9 cellular contexts compared by ENCODE assay signal in the genomic region with DNA sequence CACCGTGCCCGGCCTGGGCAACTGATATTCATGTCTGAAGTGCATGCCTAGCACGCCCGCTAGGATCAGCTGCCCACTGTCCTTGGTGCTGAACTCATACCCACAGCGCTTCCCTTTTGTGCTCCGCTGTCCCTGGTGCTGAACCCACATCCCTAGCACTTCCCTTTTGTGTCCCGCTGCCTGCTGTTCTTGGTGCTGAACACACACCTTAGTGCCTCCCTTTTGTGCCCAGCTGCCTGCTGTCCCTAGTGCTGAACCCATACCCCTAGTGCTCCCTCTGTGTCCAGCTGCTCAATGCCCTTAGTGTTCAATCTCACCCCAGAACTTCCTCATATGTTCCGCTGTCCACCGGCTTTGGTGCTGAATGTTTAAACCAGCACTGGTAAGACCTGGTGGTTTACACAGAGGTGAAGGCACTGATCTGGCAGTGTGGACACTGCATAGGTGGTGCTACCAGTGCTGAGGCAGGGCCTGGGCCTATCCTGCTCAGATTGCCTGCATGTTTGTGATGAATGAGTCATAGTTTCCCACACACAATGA. TPM values are rescaled to one million over a fixed set of nuclear protein-coding genes. Genes with fewer than 3 reads are reported as not detected.
DNase-seq lines count a peak whose midpoint lies in the region; ATAC-seq, FAIRE-seq and TF ChIP-seq lines count a peak whose summit lies in the region.
"Had no signal": no experiment of that assay in that cellular context is flagged by ENCODE, and none has a peak within 500 bp of the region (broad histone marks: within the 10 kb centered on the region; RNA-seq: fewer than 3 reads in every experiment).

No MANE protein-coding gene starts in this region.

- peaks cover 35% of the 10 kb centered on the region for H3K36me3 Mint-ChIP-seq in activated T-helper 1 cell treated with anti-CD3 and anti-CD28 coated beads, Interleukin-12 subunit alpha, Interleukin-12 subunit beta, Interleukin-2, Interleukin-4 antibody, amounts not matched to agents 30 ng/mL and 10 ng/mL and 1 ng/mL, durations not matched to agents 14 hours and 24 hours and 36 hours (ENCODE audit: low read depth)
- H3K36me3 Mint-ChIP-seq in neural progenitor cell: peaks cover 5% of the 10 kb centered on the region

- no peak overlapping the region for H3K27ac ChIP-seq in neural progenitor cell

- no peaks in the 10 kb centered on the region for H3K27me3 ChIP-seq in neural progenitor cell

- no peaks in the 10 kb centered on the region for H3K9me3 ChIP-seq in neural progenitor cell (ENCODE audit: low read depth)

- H3K4me3 Mint-ChIP-seq in activated T-helper 1 cell treated with anti-CD3 and anti-CD28 coated beads, Interleukin-12 subunit alpha, Interleukin-12 subunit beta, Interleukin-2, Interleukin-4 antibody, amounts not matched to agents 30 ng/mL and 10 ng/mL and 1 ng/mL, durations not matched to agents 14 hours and 24 hours and 36 hours: no peak overlapping the region
- H3K4me3 Mint-ChIP-seq in neural progenitor cell: peak overlapping the region; percentile 73

- H3K9me3 Mint-ChIP-seq in activated T-helper 1 cell treated with anti-CD3 and anti-CD28 coated beads, Interleukin-12 subunit alpha, Interleukin-12 subunit beta, Interleukin-2, Interleukin-4 antibody, amounts not matched to agents 30 ng/mL and 10 ng/mL and 1 ng/mL, durations not matched to agents 14 hours and 24 hours and 36 hours: no peaks in the 10 kb centered on the region
- no peaks in the 10 kb centered on the region for H3K9me3 Mint-ChIP-seq in neural progenitor cell

- FAIRE-seq in RCC 7860 (lab: Jason Lieb, UNC): no peak
- FAIRE-seq: TTC549 had no signal

- no peak overlapping the region for H2AFZ ChIP-seq in neural progenitor cell (replicated peaks)

- H3K4me1 ChIP-seq in neural progenitor cell: no peaks in the 10 kb centered on the region

- no peaks in the 10 kb centered on the region for H3K27me3 Mint-ChIP-seq in activated T-helper 1 cell treated with anti-CD3 and anti-CD28 coated beads, Interleukin-12 subunit alpha, Interleukin-12 subunit beta, Interleukin-2, Interleukin-4 antibody, amounts not matched to agents 30 ng/mL and 10 ng/mL and 1 ng/mL, durations not matched to agents 14 hours and 24 hours and 36 hours (ENCODE audit: insufficient read depth)
- peaks cover 10% of the 10 kb centered on the region for H3K27me3 Mint-ChIP-seq in neural progenitor cell (ENCODE audit: insufficient read depth, low read depth)

- H3F3A ChIP-seq in neural progenitor cell (ENCODE audit: low read depth): peaks cover 7% of the 10 kb centered on the region

- no peaks in the 10 kb centered on the region for H3K79me2 ChIP-seq in neural progenitor cell (ENCODE audit: low read depth)

- TF ChIP-seq CTCF in fibroblast of pulmonary artery (IDR thresholded peaks at IDR 0.05; ENCODE audit: low read length, missing control alignments) (no peak), neural progenitor cell (IDR thresholded peaks at IDR 0.05) (peak; percentile 29)

- H3K4me2 ChIP-seq in neural progenitor cell: no peak overlapping the region

- H3K4me3 ChIP-seq in fibroblast of pulmonary artery (replicated peaks; ENCODE audit: low read depth, low read length) (no peak overlapping the region), neural progenitor cell (no peak overlapping the region)

- peaks cover 14% of the 10 kb centered on the region for H3K4me1 Mint-ChIP-seq in activated T-helper 1 cell treated with anti-CD3 and anti-CD28 coated beads, Interleukin-12 subunit alpha, Interleukin-12 subunit beta, Interleukin-2, Interleukin-4 antibody, amounts not matched to agents 30 ng/mL and 10 ng/mL and 1 ng/mL, durations not matched to agents 14 hours and 24 hours and 36 hours (ENCODE audit: low read depth)
- H3K4me1 Mint-ChIP-seq in neural progenitor cell: no peaks in the 10 kb centered on the region

- peaks cover 30% of the 10 kb centered on the region for H4K20me1 ChIP-seq in neural progenitor cell (ENCODE audit: low read depth)

- intact Hi-C loops in activated T-helper 1 cell treated with anti-CD3 and anti-CD28 coated beads, Interleukin-12 subunit alpha, Interleukin-12 subunit beta, Interleukin-2, Interleukin-4 antibody, amounts not matched to agents 30 ng/mL and 10 ng/mL and 1 ng/mL, durations not matched to agents 14 hours and 24 hours and 36 hours (cut with micrococcal nuclease): loop anchor here (1.0 to 10.0 kb wide), 4 partner anchors 38 to 310 kb away; partner anchors contain the start of genes ATF5, FUZ, MED25 and NUP62

- peak; percentile 47 for DNase-seq in RCC 7860 (ENCODE audit: low spot score)
- peak; percentile 77 for DNase-seq in activated T-helper 1 cell treated with anti-CD3 and anti-CD28 coated beads, Interleukin-12 subunit alpha, Interleukin-12 subunit beta, Interleukin-2, Interleukin-4 antibody, amounts not matched to agents 30 ng/mL and 10 ng/mL and 1 ng/mL, durations not matched to agents 14 hours and 24 hours and 36 hours (ENCODE audit: low spot score)
- DNase-seq in fibroblast of pulmonary artery (ENCODE audit: low read depth): peak; percentile 95
- peak; percentile 99 for DNase-seq in neural progenitor cell (ENCODE audit: low spot score)
- DNase-seq in stimulated activated naive CD8-positive, alpha-beta T cell treated with anti-CD3 and anti-CD28 coated beads, Interleukin-15, Interleukin-2, amounts not matched to agents 100 U/mL and 50 U/mL, for 24 hours: peak; percentile 83

- H3K27ac Mint-ChIP-seq in activated T-helper 1 cell treated with anti-CD3 and anti-CD28 coated beads, Interleukin-12 subunit alpha, Interleukin-12 subunit beta, Interleukin-2, Interleukin-4 antibody, amounts not matched to agents 30 ng/mL and 10 ng/mL and 1 ng/mL, durations not matched to agents 14 hours and 24 hours and 36 hours: peak overlapping the region; percentile 27
- no peak overlapping the region for H3K27ac Mint-ChIP-seq in neural progenitor cell

- ATAC-seq in GM18861 (IDR thresholded peaks at IDR 0.05; ENCODE audit: unreplicated experiment) (peak; percentile 36), HG03342 (IDR thresholded peaks at IDR 0.05; ENCODE audit: unreplicated experiment) (no peak), GM19463 (IDR thresholded peaks at IDR 0.05; ENCODE audit: unreplicated experiment) (no peak)
- ATAC-seq in stimulated activated naive CD8-positive, alpha-beta T cell treated with anti-CD3 and anti-CD28 coated beads, Interleukin-15, Interleukin-2, amounts not matched to agents 100 U/mL and 50 U/mL, for 24 hours: peak; percentile 34

- no peaks in the 10 kb centered on the region for H3K36me3 ChIP-seq in neural progenitor cell

- H3K9ac ChIP-seq in neural progenitor cell: no peak overlapping the region

RNA-seq across cellular contexts. Expression of gene SIGLEC11, which starts 26.3 kb away (rescaled TPM):
- not detected in 2 replicates for total RNA-seq in activated T-helper 1 cell treated with anti-CD3 and anti-CD28 coated beads, Interleukin-12 subunit alpha, Interleukin-12 subunit beta, Interleukin-2, Interleukin-4 antibody, amounts not matched to agents 30 ng/mL and 10 ng/mL and 1 ng/mL, durations not matched to agents 14 hours and 24 hours and 36 hours
- not detected in 2 replicates for total RNA-seq in neural progenitor cell (ENCODE audit: low replicate concordance)

RNA-seq across cellular contexts. Expression of gene VRK3, which starts 37.9 kb away (rescaled TPM):
- 66.7 and 69.4 TPM in 2 replicates for total RNA-seq in activated T-helper 1 cell treated with anti-CD3 and anti-CD28 coated beads, Interleukin-12 subunit alpha, Interleukin-12 subunit beta, Interleukin-2, Interleukin-4 antibody, amounts not matched to agents 30 ng/mL and 10 ng/mL and 1 ng/mL, durations not matched to agents 14 hours and 24 hours and 36 hours
- 21.6 and 48.0 TPM in 2 replicates for total RNA-seq in neural progenitor cell (ENCODE audit: low replicate concordance)

RNA-seq across cellular contexts. Expression of gene ZNF473, which starts 38.6 kb away (rescaled TPM):
- 10.1 and 11.8 TPM in 2 replicates for total RNA-seq in activated T-helper 1 cell treated with anti-CD3 and anti-CD28 coated beads, Interleukin-12 subunit alpha, Interleukin-12 subunit beta, Interleukin-2, Interleukin-4 antibody, amounts not matched to agents 30 ng/mL and 10 ng/mL and 1 ng/mL, durations not matched to agents 14 hours and 24 hours and 36 hours
- total RNA-seq in neural progenitor cell (ENCODE audit: low replicate concordance): 9.7 and 14.7 TPM in 2 replicates

RNA-seq across cellular contexts. Expression of gene NUP62, which starts 57.9 kb away (rescaled TPM):
- total RNA-seq in activated T-helper 1 cell treated with anti-CD3 and anti-CD28 coated beads, Interleukin-12 subunit alpha, Interleukin-12 subunit beta, Interleukin-2, Interleukin-4 antibody, amounts not matched to agents 30 ng/mL and 10 ng/mL and 1 ng/mL, durations not matched to agents 14 hours and 24 hours and 36 hours: 231 and 238 TPM in 2 replicates
- 48.2 and 83.8 TPM in 2 replicates for total RNA-seq in neural progenitor cell (ENCODE audit: low replicate concordance)

RNA-seq across cellular contexts. Expression of gene ATF5, which starts 58.2 kb away (rescaled TPM):
- 50.7 and 52.0 TPM in 2 replicates for total RNA-seq in activated T-helper 1 cell treated with anti-CD3 and anti-CD28 coated beads, Interleukin-12 subunit alpha, Interleukin-12 subunit beta, Interleukin-2, Interleukin-4 antibody, amounts not matched to agents 30 ng/mL and 10 ng/mL and 1 ng/mL, durations not matched to agents 14 hours and 24 hours and 36 hours
- 1.6 and 10.6 TPM in 2 replicates for total RNA-seq in neural progenitor cell (ENCODE audit: low replicate concordance)

Comparison
In these comparisons a context has a peak if more than half of its experiments do, and no peak if none do; other contexts are left out.
1. ATAC-seq: peak in GM18861 (single experiment) and stimulated activated naive CD8-positive, alpha-beta T cell treated with anti-CD3 and anti-CD28 coated beads, Interleukin-15, Interleukin-2, amounts not matched to agents 100 U/mL and 50 U/mL, for 24 hours (single experiment); none in HG03342 (single experiment) and GM19463 (single experiment).
2. DNase-seq: peak in every context shown above with its lines; median percentile 99 in neural progenitor cell; 95 in fibroblast of pulmonary artery; 83 in stimulated activated naive CD8-positive, alpha-beta T cell treated with anti-CD3 and anti-CD28 coated beads, Interleukin-15, Interleukin-2, amounts not matched to agents 100 U/mL and 50 U/mL, for 24 hours; 77 in activated T-helper 1 cell treated with anti-CD3 and anti-CD28 coated beads, Interleukin-12 subunit alpha, Interleukin-12 subunit beta, Interleukin-2, Interleukin-4 antibody, amounts not matched to agents 30 ng/mL and 10 ng/mL and 1 ng/mL, durations not matched to agents 14 hours and 24 hours and 36 hours; 47 in RCC 7860.